In genomic region chr12:109928058-109928656, GRCh38 we compare ENCODE assay signal across 8 cellular contexts.
"Had no signal": no experiment of that assay in that cellular context is flagged by ENCODE, and none has a peak within 500 bp of the region (broad histone marks: within the 10 kb centered on the region; RNA-seq: fewer than 3 reads in every experiment).

No MANE protein-coding gene starts in this region.

- H3K27ac ChIP-seq: esophagus squamous epithelium, heart left ventricle, neural progenitor cell, tibial artery had no signal

- H2AFZ ChIP-seq: neural progenitor cell had no signal

- H3K27me3 ChIP-seq: esophagus squamous epithelium, heart left ventricle, neural progenitor cell, tibial artery had no signal

- H3K4me1 ChIP-seq: neural progenitor cell, tibial artery had no signal

- H3K4me2 ChIP-seq: neural progenitor cell had no signal

- H3K9ac ChIP-seq: neural progenitor cell had no signal

- H3K9me3 ChIP-seq: esophagus squamous epithelium, heart left ventricle, tibial artery had no signal

- H3K36me3 ChIP-seq: neural progenitor cell had no signal

- DNase-seq: activated CD4-positive, alpha-beta T cell treated with anti-CD3 and anti-CD28 coated beads for 1 hour; activated CD8-positive, alpha-beta memory T cell treated with anti-CD3 and anti-CD28 coated beads for 24 hours; esophagus squamous epithelium; heart left ventricle; substantia nigra had no signal

- H3K4me3 ChIP-seq: esophagus squamous epithelium, heart left ventricle, lung, neural progenitor cell, tibial artery had no signal
